1 cellular context compared by ENCODE assay signal in the genomic region with DNA sequence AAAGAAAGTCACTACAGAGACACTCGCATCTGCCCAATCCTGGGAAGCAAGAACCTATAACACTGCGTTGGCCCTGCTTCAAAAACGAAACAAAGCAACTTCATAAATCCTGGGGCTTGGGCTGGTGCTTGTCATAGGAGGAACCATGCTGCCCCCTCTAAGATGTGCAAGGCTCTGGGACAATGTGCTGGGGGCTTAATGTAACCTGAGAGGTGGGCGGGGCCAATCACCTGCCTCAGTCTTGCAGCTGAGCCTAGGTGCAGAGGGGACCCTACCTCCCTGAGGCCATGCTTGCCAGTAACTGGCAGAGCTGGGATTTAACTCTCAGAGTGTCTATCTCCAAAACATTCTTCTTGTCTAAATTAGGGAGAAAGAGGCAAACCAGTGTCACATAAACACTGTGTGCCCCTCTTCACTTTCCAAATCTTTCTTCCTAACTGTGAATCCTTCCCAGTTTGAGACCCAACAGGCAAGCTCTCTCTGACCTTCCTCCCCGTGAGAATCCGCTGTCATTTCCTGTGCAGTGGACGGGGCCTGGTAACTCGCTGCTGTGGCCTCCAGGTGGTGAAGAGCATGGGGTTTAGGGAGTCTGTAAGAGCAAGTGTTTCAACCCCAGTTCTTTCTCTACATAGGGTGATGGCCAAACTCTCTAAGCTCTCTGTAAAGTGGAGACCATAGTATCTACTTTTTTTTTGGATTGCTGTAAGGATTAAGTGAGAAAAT.
TF ChIP-seq lines count a peak whose summit lies in the region.

No MANE protein-coding gene starts in this region.

TF ChIP-seq in GM23338, 12 proteins besides CTCF, POLR2A, EP300 and RAD21 (continued from another document):
- no peak for TF ChIP-seq JUNB (IDR thresholded peaks at IDR 0.05; ENCODE audit: unreplicated experiment)
- TF ChIP-seq ZNF114 (CRISPR knock-in tag; IDR thresholded peaks at IDR 0.05): no peak
- no peak for TF ChIP-seq ZNF331 (CRISPR knock-in tag; IDR thresholded peaks at IDR 0.05; ENCODE audit: low read depth)
